In the genomic region with DNA sequence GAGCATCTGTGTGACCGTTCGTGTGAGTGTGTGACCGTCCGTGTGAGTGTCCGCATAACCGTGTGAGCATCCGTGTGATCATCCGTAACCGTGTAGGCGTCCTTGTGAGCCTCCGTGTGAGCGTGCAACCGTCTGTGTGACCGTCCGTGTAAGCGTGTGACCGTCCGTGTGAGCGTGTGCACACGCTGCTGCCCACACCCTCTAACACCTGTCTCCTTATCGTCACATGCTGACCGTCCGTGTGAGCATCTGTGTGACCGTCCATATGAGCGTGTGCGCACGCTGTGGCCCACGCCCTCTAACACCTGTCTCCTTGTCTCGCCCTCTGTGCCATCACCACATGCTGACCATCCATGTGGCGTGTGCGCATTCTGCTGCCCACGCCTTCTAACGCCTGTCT, we compare ENCODE assay signal across 22 cellular contexts. TPM values are rescaled to one million over a fixed set of nuclear protein-coding genes. Genes with fewer than 3 reads are reported as not detected.
DNase-seq lines count a peak whose midpoint lies in the region; ATAC-seq, FAIRE-seq and TF ChIP-seq lines count a peak whose summit lies in the region.
"Had no signal": no experiment of that assay in that cellular context is flagged by ENCODE, and none has a peak within 500 bp of the region (broad histone marks: within the 10 kb centered on the region; RNA-seq: fewer than 3 reads in every experiment).

No MANE protein-coding gene starts in this region.

- CTCF ChIA-PET in GM12878 (lab: Yijun Ruan, JAX) (no interaction called here), PC-3 (lab: Charles Lee) (no interaction called here), HEK293T (lab: Yijun Ruan, JAX) (no interaction called here)

- no peaks in the 10 kb centered on the region for H3K9me2 ChIP-seq in PC-3 (replicated peaks; ENCODE audit: low read length)

- H3K9me3 ChIP-seq in GM12878 (replicated peaks; ENCODE audit: control insufficient read depth, insufficient read depth, low read length) (peaks cover 5% of the 10 kb centered on the region; the same call in 1 of the 3 replicates), neuronal stem cell (replicated peaks in 1 of 2; ENCODE audit: control insufficient read depth in 2 of 2, insufficient read depth in 1 of 2, low read depth in 1 of 2, low read length in 2 of 2) (peaks cover 3 to 32% of the 10 kb centered on the region in 2 donors), PC-3 (ENCODE audit: low read length) (no peaks in the 10 kb centered on the region)
- H3K9me3 ChIP-seq: Caco-2 had no signal

- DNase-seq in Right ventricle myocardium inferior (ENCODE audit: missing footprints) = peak; percentile 28
- DNase-seq in left cardiac atrium = no peak
- no peak for DNase-seq in GM12878 (ENCODE audit: low read depth, low spot score)
- no peak for DNase-seq in neuronal stem cell (ENCODE audit: low spot score)
- DNase-seq in urothelium cell line (ENCODE audit: low spot score) = no peak
- DNase-seq in PC-3 = no peak
- DNase-seq in HEK293T (ENCODE audit: extremely low spot score) = no peak
- no peak for DNase-seq in NCI-H2171 treated with DMSO at 0.1 percent for 48 hours (lab: John Stamatoyannopoulos, UW)
- DNase-seq: Caco-2; CD4-positive, CD25-positive, alpha-beta regulatory T cell; CD8-positive, alpha-beta T cell; DMS79; EL; GDM1; GOT3; H9 had no signal

- FAIRE-seq in GM12878 (lab: Jason Lieb, UNC) (no peak), urothelium cell line (lab: Jason Lieb, UNC) (peak; percentile 74)
- FAIRE-seq: A204.1, GM18507 had no signal

- H3K4ac ChIP-seq in neuronal stem cell (ENCODE audit: low read length) = no peak overlapping the region

- H3K27ac ChIP-seq in GM12878 (ENCODE audit: control insufficient read depth, insufficient read depth) (no peak overlapping the region), neuronal stem cell (replicated peaks; ENCODE audit: low read length) (no peak overlapping the region), PC-3 (ENCODE audit: low read length) (no peak overlapping the region)
- H3K27ac ChIP-seq: 22Rv1, BLaER1, C4-2B had no signal

- H3K23ac ChIP-seq in neuronal stem cell (ENCODE audit: low read depth, low read length, poor library complexity) = peak overlapping the region; percentile 59

- H3K4me1 ChIP-seq in GM12878 (ENCODE audit: control insufficient read depth, insufficient read depth, low read length) = no peaks in the 10 kb centered on the region
- no peaks in the 10 kb centered on the region for H3K4me1 ChIP-seq in neuronal stem cell (ENCODE audit: control insufficient read depth in 2 of 2, insufficient read depth in 1 of 2, low read depth in 1 of 2, low read length in 2 of 2)
- no peaks in the 10 kb centered on the region for H3K4me1 ChIP-seq in PC-3 (ENCODE audit: insufficient read depth, low read length)
- H3K4me1 ChIP-seq: Caco-2 had no signal

- no peak overlapping the region for H2AK5ac ChIP-seq in neuronal stem cell (ENCODE audit: low read depth, low read length)

- POLR2A ChIA-PET in GM12878 (lab: Charles Lee) (no interaction called here), PC-3 (lab: Charles Lee; ENCODE audit: unreplicated experiment) (no interaction called here), HEK293T (lab: Yijun Ruan, JAX) (no interaction called here)

- no peak overlapping the region for H4K91ac ChIP-seq in neuronal stem cell (ENCODE audit: low read depth, low read length, poor library complexity)

- H2BK5ac ChIP-seq in neuronal stem cell (ENCODE audit: low read length) = no peak overlapping the region

- BruUV-seq in GM12878 (replicated peaks; lab: Mats Ljungman, UMichigan) (no TSS peak), PC-3 (replicated peaks; lab: Mats Ljungman, UMichigan) (no TSS peak)

- RAD21 ChIA-PET in GM12878 (lab: Charles Lee; ENCODE audit: unreplicated experiment) = no interaction called here

- H3K79me2 ChIP-seq in GM12878 (ENCODE audit: control insufficient read depth, insufficient read depth, low read length) = no peaks in the 10 kb centered on the region
- H3K79me2 ChIP-seq in PC-3 (ENCODE audit: low read length) = no peaks in the 10 kb centered on the region

- SMC1A ChIA-PET in GM12878 (lab: Charles Lee; ENCODE audit: uncharacterized antibody, unreplicated experiment) = no interaction called here

- in situ Hi-C loops in GM12878 (cut with MboI) = no loop called here

- H3K18ac ChIP-seq in neuronal stem cell (ENCODE audit: low read length) = no peak overlapping the region

- H2BK12ac ChIP-seq in neuronal stem cell (ENCODE audit: low read length) = no peak overlapping the region

- H4K20me1 ChIP-seq in GM12878 (ENCODE audit: control insufficient read depth, insufficient read depth) (no peaks in the 10 kb centered on the region), PC-3 (ENCODE audit: low read length) (no peaks in the 10 kb centered on the region)

- no peak for TF ChIP-seq POLR2A in GM12878 (IDR thresholded peaks at IDR 0.05; ENCODE audit: low read depth, low read length)

- H3F3A ChIP-seq in PC-3 (ENCODE audit: low read length, unreplicated experiment) = no peaks in the 10 kb centered on the region

- H3K27me3 ChIP-seq in GM12878 (replicated peaks in 1 of 2; ENCODE audit: control insufficient read depth in 2 of 2, insufficient read depth in 2 of 2, low read length in 1 of 2) (no peaks in the 10 kb centered on the region), neuronal stem cell (ENCODE audit: control insufficient read depth in 3 of 3, insufficient read depth in 3 of 3, low read depth in 1 of 3, low read length in 3 of 3) (no peaks in the 10 kb centered on the region), PC-3 (ENCODE audit: low read length) (no peaks in the 10 kb centered on the region)
- H3K27me3 ChIP-seq: BLaER1 had no signal

- WGBS in GM12878 (ENCODE audit: insufficient coverage, insufficient replicate concordance, low lambda C conversion rate, missing lambda C conversion rate) = 99% methylated on average over 27 of the region's 33 CpGs
- no CpG with 5 or more reads among the region's 33 CpGs for WGBS in neuronal stem cell (ENCODE audit: extremely low coverage in 2 of 2, insufficient read length in 2 of 2, insufficient replicate concordance in 1 of 2), 2 donors

- no peak overlapping the region for H3K4me3 ChIP-seq in GM12878
- H3K4me3 ChIP-seq in neuronal stem cell (ENCODE audit: low read length in 2 of 2) = peak overlapping the region in 1 of 2 donors; percentile 53
- no peak overlapping the region for H3K4me3 ChIP-seq in PC-3 (ENCODE audit: low read length)
- H3K4me3 ChIP-seq: BLaER1 had no signal

- H3K36me3 ChIP-seq in GM12878 (ENCODE audit: control insufficient read depth in 2 of 2, insufficient read depth in 2 of 2, low read length in 1 of 2) = peaks cover 1 to 9% of the 10 kb centered on the region in 2 experiments; a peak in 3 of 4 replicates
- H3K36me3 ChIP-seq in neuronal stem cell (replicated peaks in 1 of 2; ENCODE audit: control insufficient read depth in 2 of 2, insufficient read depth in 2 of 2, low read length in 2 of 2) = peaks cover 24 to 46% of the 10 kb centered on the region in 2 donors
- no peaks in the 10 kb centered on the region for H3K36me3 ChIP-seq in PC-3 (ENCODE audit: low read depth, low read length)

- no peak for TF ChIP-seq EP300 in GM12878 (IDR thresholded peaks at IDR 0.05; ENCODE audit: borderline replicate concordance in 1 of 2, control insufficient read depth in 1 of 2, low read depth in 2 of 2, low read length in 2 of 2)

- H2BK120ac ChIP-seq in neuronal stem cell (ENCODE audit: low read depth, low read length) = no peak overlapping the region

- H3K14ac ChIP-seq in neuronal stem cell (ENCODE audit: low read length) = peak overlapping the region; percentile 72

- H2BK15ac ChIP-seq in neuronal stem cell (ENCODE audit: low read length) = no peak overlapping the region

- ATAC-seq in Right ventricle myocardium inferior (no peak), left cardiac atrium (no peak), GM12878 (no peak), PC-3 (no peak)
- ATAC-seq: CD8-positive, alpha-beta T cell; HCT116 had no signal

- no peak overlapping the region for H4K8ac ChIP-seq in neuronal stem cell (ENCODE audit: low read depth, low read length)

- TF ChIP-seq CTCF in GM12878 (IDR thresholded peaks at IDR 0.05 in 2 of 3, conservative IDR thresholded peaks at IDR 0.05 in 1 of 3; ENCODE audit: control insufficient read depth in 2 of 3, extremely low read depth in 1 of 3, insufficient read depth in 1 of 3, low read depth in 3 of 3, low read length in 3 of 3) = no peak
- no peak for TF ChIP-seq CTCF in PC-3 (conservative IDR thresholded peaks at IDR 0.05; ENCODE audit: low read depth, low read length)

- H3K4me2 ChIP-seq in GM12878 (ENCODE audit: control insufficient read depth, insufficient read depth) = no peak overlapping the region
- H3K4me2 ChIP-seq in neuronal stem cell (ENCODE audit: insufficient read depth, low read length, poor library complexity, severe bottlenecking) = no peak overlapping the region
- no peak overlapping the region for H3K4me2 ChIP-seq in PC-3 (ENCODE audit: low read length)
- H3K4me2 ChIP-seq: BLaER1 had no signal

- TF ChIP-seq RAD21 in GM12878 (IDR thresholded peaks at IDR 0.05; ENCODE audit: insufficient read depth, low read depth, low read length) = no peak

- H3K79me1 ChIP-seq in neuronal stem cell (ENCODE audit: low read depth, low read length) = peaks cover 8% of the 10 kb centered on the region

- H3K9ac ChIP-seq in GM12878 (ENCODE audit: control insufficient read depth, insufficient read depth, low read length) (no peak overlapping the region), neuronal stem cell (ENCODE audit: low read depth, low read length, poor library complexity) (no peak overlapping the region), PC-3 (ENCODE audit: low read length) (no peak overlapping the region)
- H3K9ac ChIP-seq: BLaER1 had no signal

- intact Hi-C loops in Right ventricle myocardium inferior (cut with DNase I) = no loop called here
- intact Hi-C loops in left cardiac atrium (cut with DNase I) = no loop called here
- intact Hi-C loops in GM12878 (cut with micrococcal nuclease; ENCODE audit: unreplicated experiment) = no loop called here
- intact Hi-C loops in PC-3 (cut with micrococcal nuclease) = no loop called here

- H2AFZ ChIP-seq in GM12878 (ENCODE audit: control insufficient read depth, low read depth, low read length) (no peak overlapping the region), neuronal stem cell (ENCODE audit: low read length) (no peak overlapping the region), PC-3 (ENCODE audit: low read length) (no peak overlapping the region)

RNA-seq across cellular contexts. Expression of gene NME3, which starts 31.1 kb away (rescaled TPM):
- 33.9 TPM for total RNA-seq in Right ventricle myocardium inferior
- 10 to 100 TPM; 35.7 to 43.4 TPM for total RNA-seq in left cardiac atrium
- 32.8 and 43.7 TPM in 2 replicates for total RNA-seq in GM12878 (2013; cell fraction: nucleolus; rRNA removed)
- total RNA-seq in GM12878 (2014; rRNA removed) = 49.8 and 55.5 TPM in 2 replicates
- total RNA-seq in GM12878 (2014; rRNA removed; fragmentation: Illumina TruSeq; extraction: Trizol) = 4.3 and 5.2 TPM in 2 replicates
- 46.7 and 47.7 TPM in 2 replicates for total RNA-seq in GM12878 (2021)
- polyA plus RNA-seq in GM12878 (2011; ENCODE audit: low read depth) = 10.7 TPM
- polyA plus RNA-seq in GM12878 (2011; rRNA removed) = 5.1 and 13.6 TPM in 2 replicates
- polyA plus RNA-seq in GM12878 (2011; cell fraction: cytosol; rRNA removed) = 28.1 and 60.3 TPM in 2 replicates
- 143 and 144 TPM in 2 replicates for polyA plus RNA-seq in GM12878 (2011; cell fraction: nucleus; rRNA removed)
- polyA plus RNA-seq in GM12878 (2012) = 44.8 and 49.8 TPM in 2 replicates
- polyA plus RNA-seq in GM12878 (2014; fragmentation: Illumina TruSeq; extraction: Trizol) = 0.81 TPM in 1 of 2 replicates, not detected in the other
- polyA plus RNA-seq in GM12878 (2014; fragmentation: Nextera tagmentation; extraction: Ambion mirVana) = 1 to 10 TPM in 1 of 2 experiments, under 1 TPM in 1; 0.61 to 4.6 TPM
- 51.7 and 63.4 TPM in 2 replicates for polyA plus RNA-seq in GM12878 (2014; rRNA removed)
- polyA plus RNA-seq in GM12878 (2016; fragmentation: Nextera tagmentation; extraction: Ambion mirVana) = 10 to 100 TPM; 39.5 to 41.1 TPM
- 1.2 and 7.4 TPM in 2 replicates for polyA minus RNA-seq in GM12878 (2011; rRNA and poly(A)+ RNA removed)
- 2.3 and 5.2 TPM in 2 replicates for polyA minus RNA-seq in GM12878 (2011; cell fraction: cytosol; rRNA and poly(A)+ RNA removed)
- polyA minus RNA-seq in GM12878 (2011; cell fraction: nucleus; rRNA and poly(A)+ RNA removed) = 22.5 and 26.6 TPM in 2 replicates
- 38.5 TPM for polyA plus RNA-seq in neuronal stem cell (2013, experiment 1 of 2)
- 35.4 TPM for polyA plus RNA-seq in neuronal stem cell (2013, experiment 2 of 2)
- 66.9 and 70.3 TPM in 2 replicates for total RNA-seq in PC-3 (2014; rRNA removed)

RNA-seq across cellular contexts. Expression of gene EME2, which starts 32.4 kb away (rescaled TPM):
- 8.2 TPM for total RNA-seq in Right ventricle myocardium inferior
- 10 to 100 TPM in 1 of 2 donors, 1 to 10 TPM in 1; 6.9 to 11.9 TPM for total RNA-seq in left cardiac atrium
- 54.8 and 65.8 TPM in 2 replicates for total RNA-seq in GM12878 (2013; cell fraction: nucleolus; rRNA removed)
- 6.2 and 9.5 TPM in 2 replicates for total RNA-seq in GM12878 (2014; rRNA removed)
- 1.4 and 2.1 TPM in 2 replicates for total RNA-seq in GM12878 (2014; rRNA removed; fragmentation: Illumina TruSeq; extraction: Trizol)
- total RNA-seq in GM12878 (2021) = 15.8 and 16.9 TPM in 2 replicates
- polyA plus RNA-seq in GM12878 (2011; ENCODE audit: low read depth) = 5.6 TPM
- polyA plus RNA-seq in GM12878 (2011; rRNA removed) = 2.8 and 4.7 TPM in 2 replicates
- 3.5 and 7.9 TPM in 2 replicates for polyA plus RNA-seq in GM12878 (2011; cell fraction: cytosol; rRNA removed)
- polyA plus RNA-seq in GM12878 (2011; cell fraction: nucleus; rRNA removed) = 152 and 178 TPM in 2 replicates
- 10.3 and 11.2 TPM in 2 replicates for polyA plus RNA-seq in GM12878 (2012)
- polyA plus RNA-seq in GM12878 (2014; fragmentation: Illumina TruSeq; extraction: Trizol) = 0.79 and 2.1 TPM in 2 replicates
- under 1 TPM; 0.29 to 0.80 TPM for polyA plus RNA-seq in GM12878 (2014; fragmentation: Nextera tagmentation; extraction: Ambion mirVana)
- 13.3 and 16.2 TPM in 2 replicates for polyA plus RNA-seq in GM12878 (2014; rRNA removed)
- polyA plus RNA-seq in GM12878 (2016; fragmentation: Nextera tagmentation; extraction: Ambion mirVana) = 1 to 10 TPM; 3.4 to 4.7 TPM
- 1.6 and 5.0 TPM in 2 replicates for polyA minus RNA-seq in GM12878 (2011; rRNA and poly(A)+ RNA removed)
- 1.7 and 2.6 TPM in 2 replicates for polyA minus RNA-seq in GM12878 (2011; cell fraction: cytosol; rRNA and poly(A)+ RNA removed)
- 18.6 and 28.8 TPM in 2 replicates for polyA minus RNA-seq in GM12878 (2011; cell fraction: nucleus; rRNA and poly(A)+ RNA removed)
- 3.6 TPM for polyA plus RNA-seq in neuronal stem cell (2013, experiment 1 of 2)
- polyA plus RNA-seq in neuronal stem cell (2013, experiment 2 of 2) = 3.3 TPM
- 11.3 and 12.5 TPM in 2 replicates for total RNA-seq in PC-3 (2014; rRNA removed)

RNA-seq across cellular contexts. Expression of gene MRPS34, which starts 32.7 kb away (rescaled TPM):
- total RNA-seq in Right ventricle myocardium inferior = 80.8 TPM
- total RNA-seq in left cardiac atrium = 10 to 100 TPM; 57.0 to 69.2 TPM
- total RNA-seq in GM12878 (2013; cell fraction: nucleolus; rRNA removed) = 26.9 and 32.5 TPM in 2 replicates
- 144 and 185 TPM in 2 replicates for total RNA-seq in GM12878 (2014; rRNA removed)
- 92.3 and 109 TPM in 2 replicates for total RNA-seq in GM12878 (2014; rRNA removed; fragmentation: Illumina TruSeq; extraction: Trizol)
- 184 and 190 TPM in 2 replicates for total RNA-seq in GM12878 (2021)
- 24.8 TPM for polyA plus RNA-seq in GM12878 (2011; ENCODE audit: low read depth)
- 62.8 and 99.3 TPM in 2 replicates for polyA plus RNA-seq in GM12878 (2011; rRNA removed)
- 130 and 176 TPM in 2 replicates for polyA plus RNA-seq in GM12878 (2011; cell fraction: cytosol; rRNA removed)
- 107 and 127 TPM in 2 replicates for polyA plus RNA-seq in GM12878 (2011; cell fraction: nucleus; rRNA removed)
- 75.1 and 85.8 TPM in 2 replicates for polyA plus RNA-seq in GM12878 (2012)
- polyA plus RNA-seq in GM12878 (2014; fragmentation: Illumina TruSeq; extraction: Trizol) = 18.2 and 56.0 TPM in 2 replicates
- polyA plus RNA-seq in GM12878 (2014; fragmentation: Nextera tagmentation; extraction: Ambion mirVana) = 10 to 100 TPM in 1 of 2 experiments, 1 to 10 TPM in 1; 3.6 to 17.9 TPM
- polyA plus RNA-seq in GM12878 (2014; rRNA removed) = 189 and 209 TPM in 2 replicates
- 100 to 1,000 TPM; 265 to 285 TPM for polyA plus RNA-seq in GM12878 (2016; fragmentation: Nextera tagmentation; extraction: Ambion mirVana)
- 31.2 and 42.9 TPM in 2 replicates for polyA minus RNA-seq in GM12878 (2011; rRNA and poly(A)+ RNA removed)
- 29.7 and 32.3 TPM in 2 replicates for polyA minus RNA-seq in GM12878 (2011; cell fraction: cytosol; rRNA and poly(A)+ RNA removed)
- polyA minus RNA-seq in GM12878 (2011; cell fraction: nucleus; rRNA and poly(A)+ RNA removed) = 22.8 and 37.4 TPM in 2 replicates
- 108 TPM for polyA plus RNA-seq in neuronal stem cell (2013, experiment 1 of 2)
- 110 TPM for polyA plus RNA-seq in neuronal stem cell (2013, experiment 2 of 2)
- 248 and 258 TPM in 2 replicates for total RNA-seq in PC-3 (2014; rRNA removed)

RNA-seq across cellular contexts. Expression of gene MAPK8IP3, which starts 34.2 kb away (rescaled TPM):
- total RNA-seq in Right ventricle myocardium inferior = 66.4 TPM
- total RNA-seq in left cardiac atrium = 10 to 100 TPM; 60.9 to 70.4 TPM
- 329 and 384 TPM in 2 replicates for total RNA-seq in GM12878 (2013; cell fraction: nucleolus; rRNA removed)
- total RNA-seq in GM12878 (2014; rRNA removed) = 36.0 and 42.2 TPM in 2 replicates
- total RNA-seq in GM12878 (2014; rRNA removed; fragmentation: Illumina TruSeq; extraction: Trizol) = 18.6 and 19.6 TPM in 2 replicates
- total RNA-seq in GM12878 (2021) = 52.6 and 67.9 TPM in 2 replicates
- polyA plus RNA-seq in GM12878 (2011; ENCODE audit: low read depth) = 30.5 TPM
- polyA plus RNA-seq in GM12878 (2011; rRNA removed) = 15.7 and 22.4 TPM in 2 replicates
- polyA plus RNA-seq in GM12878 (2011; cell fraction: cytosol; rRNA removed) = 15.6 and 34.3 TPM in 2 replicates
- polyA plus RNA-seq in GM12878 (2011; cell fraction: nucleus; rRNA removed) = 389 and 450 TPM in 2 replicates
- 67.7 and 99.0 TPM in 2 replicates for polyA plus RNA-seq in GM12878 (2012)
- 4.3 and 16.8 TPM in 2 replicates for polyA plus RNA-seq in GM12878 (2014; fragmentation: Illumina TruSeq; extraction: Trizol)
- polyA plus RNA-seq in GM12878 (2014; fragmentation: Nextera tagmentation; extraction: Ambion mirVana) = under 1 TPM; 0.06 to 0.31 TPM
- 67.1 and 81.0 TPM in 2 replicates for polyA plus RNA-seq in GM12878 (2014; rRNA removed)
- 1 to 10 TPM; 9.3 to 9.7 TPM for polyA plus RNA-seq in GM12878 (2016; fragmentation: Nextera tagmentation; extraction: Ambion mirVana)
- 22.3 and 39.3 TPM in 2 replicates for polyA minus RNA-seq in GM12878 (2011; rRNA and poly(A)+ RNA removed)
- 7.5 and 8.7 TPM in 2 replicates for polyA minus RNA-seq in GM12878 (2011; cell fraction: cytosol; rRNA and poly(A)+ RNA removed)
- polyA minus RNA-seq in GM12878 (2011; cell fraction: nucleus; rRNA and poly(A)+ RNA removed) = 68.1 and 97.9 TPM in 2 replicates
- polyA plus RNA-seq in neuronal stem cell (2013, experiment 1 of 2) = 35.9 TPM
- polyA plus RNA-seq in neuronal stem cell (2013, experiment 2 of 2) = 36.6 TPM
- 41.1 and 59.7 TPM in 2 replicates for total RNA-seq in PC-3 (2014; rRNA removed)

RNA-seq across cellular contexts. Expression of gene SPSB3, which starts 42.1 kb away (rescaled TPM):
- total RNA-seq in Right ventricle myocardium inferior (36.1 TPM), left cardiac atrium (10 to 100 TPM; 25.9 to 27.7 TPM), GM12878 (2014; rRNA removed) (22.2 and 26.2 TPM in 2 replicates), GM12878 (2014; rRNA removed; fragmentation: Illumina TruSeq; extraction: Trizol) (4.4 and 5.5 TPM in 2 replicates), GM12878 (2021) (18.3 and 18.5 TPM in 2 replicates), PC-3 (2014; rRNA removed) (27.4 and 30.4 TPM in 2 replicates)
- 28.8 and 39.6 TPM in 2 replicates for total RNA-seq in GM12878 (2013; cell fraction: nucleolus; rRNA removed)
- 6.5 TPM for polyA plus RNA-seq in GM12878 (2011; ENCODE audit: low read depth)
- polyA plus RNA-seq in GM12878 (2011; rRNA removed) (4.7 and 9.7 TPM in 2 replicates), GM12878 (2014; fragmentation: Illumina TruSeq; extraction: Trizol) (0.97 and 2.8 TPM in 2 replicates), GM12878 (2014; fragmentation: Nextera tagmentation; extraction: Ambion mirVana) (1 to 10 TPM in 1 of 2 experiments, under 1 TPM in 1; 0.31 to 1.5 TPM), GM12878 (2014; rRNA removed) (26.9 and 32.4 TPM in 2 replicates), GM12878 (2016; fragmentation: Nextera tagmentation; extraction: Ambion mirVana) (10 to 100 TPM; 25.3 to 26.1 TPM)
- 18.5 and 28.3 TPM in 2 replicates for polyA plus RNA-seq in GM12878 (2011; cell fraction: cytosol; rRNA removed)
- 87.6 and 94.0 TPM in 2 replicates for polyA plus RNA-seq in GM12878 (2011; cell fraction: nucleus; rRNA removed)
- polyA plus RNA-seq in GM12878 (2012) = 19.6 and 21.3 TPM in 2 replicates
- polyA minus RNA-seq in GM12878 (2011; rRNA and poly(A)+ RNA removed) = 5.9 and 9.0 TPM in 2 replicates
- polyA minus RNA-seq in GM12878 (2011; cell fraction: cytosol; rRNA and poly(A)+ RNA removed) = 4.8 and 5.2 TPM in 2 replicates
- 5.7 and 13.8 TPM in 2 replicates for polyA minus RNA-seq in GM12878 (2011; cell fraction: nucleus; rRNA and poly(A)+ RNA removed)
- polyA plus RNA-seq in neuronal stem cell (2013, experiment 1 of 2) = 25.2 TPM
- polyA plus RNA-seq in neuronal stem cell (2013, experiment 2 of 2) = 23.3 TPM
